ENCODE assay signal across 25 cellular contexts in the genomic region with DNA sequence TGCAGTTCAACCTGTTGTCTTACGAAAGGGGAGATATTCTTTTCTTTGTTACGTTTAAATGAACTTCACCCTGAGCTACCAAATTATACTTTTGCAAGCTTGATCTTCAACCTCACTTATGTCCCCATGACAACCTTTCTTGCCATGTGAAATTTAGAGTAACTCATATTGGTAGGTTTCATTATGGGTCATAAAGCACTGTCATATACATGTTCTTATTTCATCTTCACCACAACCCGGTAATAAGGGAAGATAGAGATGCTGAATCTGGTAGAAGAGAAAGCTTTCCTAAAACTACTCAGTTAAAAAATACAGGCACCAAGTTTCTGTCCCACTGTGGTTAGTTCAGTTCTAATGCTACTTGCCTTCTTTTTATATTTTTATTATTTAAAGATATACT.
DNase-seq lines count a peak whose midpoint lies in the region; ATAC-seq, FAIRE-seq and TF ChIP-seq lines count a peak whose summit lies in the region.
"Had no signal": no experiment of that assay in that cellular context is flagged by ENCODE, and none has a peak within 500 bp of the region (broad histone marks: within the 10 kb centered on the region; RNA-seq: fewer than 3 reads in every experiment).

No MANE protein-coding gene starts in this region.

- H3K9me3 ChIP-seq in GM12878 (replicated peaks; ENCODE audit: control insufficient read depth, insufficient read depth, low read length): no peaks in the 10 kb centered on the region
- H3K9me3 ChIP-seq: BLaER1, SK-N-SH had no signal

- no peak for TF ChIP-seq CTCF in GM13977 (IDR thresholded peaks at IDR 0.05; ENCODE audit: extremely low read depth, insufficient read depth, missing control alignments)
- TF ChIP-seq CTCF in GM12878 (IDR thresholded peaks at IDR 0.05 in 2 of 3, conservative IDR thresholded peaks at IDR 0.05 in 1 of 3; ENCODE audit: control insufficient read depth in 2 of 3, extremely low read depth in 1 of 3, insufficient read depth in 1 of 3, low read depth in 3 of 3, low read length in 3 of 3): no peak

- H4K20me1 ChIP-seq in GM12878 (ENCODE audit: control insufficient read depth, insufficient read depth): no peaks in the 10 kb centered on the region
- H4K20me1 ChIP-seq: BLaER1 had no signal

- H3K4me3 Mint-ChIP-seq in activated T-cell treated with anti-CD3 and anti-CD28 coated beads, Interleukin-2, amount 50 U/mL, for 4 hours: no peak overlapping the region
- H3K4me3 Mint-ChIP-seq in natural killer cell treated with Interleukin-12 subunit alpha and Interleukin-12 subunit beta and Interleukin-15 and Interleukin-18, amount 100 ng/mL, for 72 hours: no peak overlapping the region
- H3K4me3 Mint-ChIP-seq: CD4-positive, CD25-positive, alpha-beta regulatory T cell had no signal

- TF ChIP-seq RAD21 in GM12878 (IDR thresholded peaks at IDR 0.05; ENCODE audit: insufficient read depth, low read depth, low read length): no peak

- H3K79me2 ChIP-seq in GM12878 (ENCODE audit: control insufficient read depth, insufficient read depth, low read length): no peaks in the 10 kb centered on the region

- BruUV-seq in GM12878 (replicated peaks; lab: Mats Ljungman, UMichigan): no TSS peak

- no peak overlapping the region for H3K4me3 ChIP-seq in GM12878
- H3K4me3 ChIP-seq: BLaER1, K562 had no signal

- RAD21 ChIA-PET in GM12878 (lab: Charles Lee; ENCODE audit: unreplicated experiment): no interaction called here

- peaks cover 1 to 3% of the 10 kb centered on the region in 2 experiments; a peak in 3 of 4 replicates for H3K27me3 ChIP-seq in GM12878 (replicated peaks in 1 of 2; ENCODE audit: control insufficient read depth in 2 of 2, insufficient read depth in 2 of 2, low read length in 1 of 2)
- H3K27me3 ChIP-seq: BLaER1 had no signal

- H3K9ac ChIP-seq in GM12878 (ENCODE audit: control insufficient read depth, insufficient read depth, low read length): no peak overlapping the region
- H3K9ac ChIP-seq: BLaER1, SK-N-SH had no signal

- no peaks in the 10 kb centered on the region for H3K36me3 Mint-ChIP-seq in activated T-cell treated with anti-CD3 and anti-CD28 coated beads, Interleukin-2, amount 50 U/mL, for 4 hours (ENCODE audit: insufficient read depth)
- H3K36me3 Mint-ChIP-seq in natural killer cell treated with Interleukin-12 subunit alpha and Interleukin-12 subunit beta and Interleukin-15 and Interleukin-18, amount 100 ng/mL, for 72 hours: no peaks in the 10 kb centered on the region
- H3K36me3 Mint-ChIP-seq: CD4-positive, CD25-positive, alpha-beta regulatory T cell had no signal

- H3K4me2 ChIP-seq in GM12878 (ENCODE audit: control insufficient read depth, insufficient read depth): no peak overlapping the region
- H3K4me2 ChIP-seq: BLaER1 had no signal

- no peaks in the 10 kb centered on the region for H3K4me1 ChIP-seq in GM12878 (ENCODE audit: control insufficient read depth, insufficient read depth, low read length)
- H3K4me1 ChIP-seq: BLaER1 had no signal

- no peaks in the 10 kb centered on the region for H3K36me3 ChIP-seq in GM12878 (ENCODE audit: control insufficient read depth in 2 of 2, insufficient read depth in 2 of 2, low read length in 1 of 2)
- H3K36me3 ChIP-seq: BLaER1 had no signal

- no peak overlapping the region for H3K27ac ChIP-seq in GM12878 (ENCODE audit: control insufficient read depth, insufficient read depth)
- H3K27ac ChIP-seq: BLaER1 had no signal

- TF ChIP-seq EP300 in GM12878 (IDR thresholded peaks at IDR 0.05; ENCODE audit: borderline replicate concordance in 1 of 2, control insufficient read depth in 1 of 2, low read depth in 2 of 2, low read length in 2 of 2): no peak

- no peak for FAIRE-seq in GM12878 (lab: Jason Lieb, UNC)
- FAIRE-seq: A204.1, GM19239, K562 had no signal

- H3K4me1 Mint-ChIP-seq in activated T-cell treated with anti-CD3 and anti-CD28 coated beads, Interleukin-2, amount 50 U/mL, for 4 hours (ENCODE audit: low read depth): no peaks in the 10 kb centered on the region
- no peaks in the 10 kb centered on the region for H3K4me1 Mint-ChIP-seq in natural killer cell treated with Interleukin-12 subunit alpha and Interleukin-12 subunit beta and Interleukin-15 and Interleukin-18, amount 100 ng/mL, for 72 hours (ENCODE audit: low read depth in 2 of 2)
- H3K4me1 Mint-ChIP-seq: CD4-positive, CD25-positive, alpha-beta regulatory T cell had no signal

- H2AFZ ChIP-seq in GM12878 (ENCODE audit: control insufficient read depth, low read depth, low read length): no peak overlapping the region

- 0% methylated on average over 3 of the region's 3 CpGs for WGBS in GM12878 (ENCODE audit: insufficient coverage, insufficient replicate concordance, low lambda C conversion rate, missing lambda C conversion rate)

- ATAC-seq in activated T-cell treated with anti-CD3 and anti-CD28 coated beads, Interleukin-2, amount 50 U/mL, for 4 hours: peak; percentile 82 to 86
- ATAC-seq in HG02885 (IDR thresholded peaks at IDR 0.05; ENCODE audit: poor library complexity, unreplicated experiment) (peak; percentile 58), GM12878 (no peak), GM18907 (IDR thresholded peaks at IDR 0.05; ENCODE audit: unreplicated experiment) (no peak)
- ATAC-seq in natural killer cell treated with Interleukin-12 subunit alpha and Interleukin-12 subunit beta and Interleukin-15 and Interleukin-18, amount 100 ng/mL, for 72 hours: no peak
- ATAC-seq: HCT116, K562, PC-3 had no signal

- DNase-seq in activated T-cell treated with anti-CD3 and anti-CD28 coated beads, Interleukin-2, amount 50 U/mL, for 4 hours: no peak
- no peak for DNase-seq in activated T-cell treated with anti-CD3 and anti-CD28 coated beads, Interleukin-2, amount 50 U/mL, for 48 hours
- DNase-seq in GM13977 (ENCODE audit: low spot score) (peak; percentile 5), GM12878 (ENCODE audit: low read depth, low spot score) (no peak)
- no peak for DNase-seq in natural killer cell treated with Interleukin-12 subunit alpha and Interleukin-12 subunit beta and Interleukin-15 and Interleukin-18, amount 100 ng/mL, for 72 hours (ENCODE audit: low spot score)
- DNase-seq: CD4-positive, CD25-positive, alpha-beta regulatory T cell; DMS153; Kasumi-1; NCI-H1092 treated with DMSO at 0.1 percent for 48 hours; NCI-H1436; NCI-H187; NCI-H2081 treated with DMSO at 0.1 percent for 48 hours; NCI-H2171; NCI-H524; NCI-H774; NK-92 treated with Interleukin-12 subunit alpha and Interleukin-12 subunit beta, amount 100 ng/mL, for 24 hours; PC-3; SK-N-SH had no signal

- SMC1A ChIA-PET in GM12878 (lab: Charles Lee; ENCODE audit: uncharacterized antibody, unreplicated experiment): interaction anchor here (0.7 kb wide), 1 partner anchor 47 kb away, joined by 3 read pairs; no protein-coding TSS in a partner anchor

- no peak overlapping the region for H3K27ac Mint-ChIP-seq in natural killer cell treated with Interleukin-12 subunit alpha and Interleukin-12 subunit beta and Interleukin-15 and Interleukin-18, amount 100 ng/mL, for 72 hours
- H3K27ac Mint-ChIP-seq: CD4-positive, CD25-positive, alpha-beta regulatory T cell had no signal

- POLR2A ChIA-PET in GM12878 (lab: Charles Lee): no interaction called here

- no peaks in the 10 kb centered on the region for H3K27me3 Mint-ChIP-seq in activated T-cell treated with anti-CD3 and anti-CD28 coated beads, Interleukin-2, amount 50 U/mL, for 4 hours (ENCODE audit: low read depth)
- H3K27me3 Mint-ChIP-seq in natural killer cell treated with Interleukin-12 subunit alpha and Interleukin-12 subunit beta and Interleukin-15 and Interleukin-18, amount 100 ng/mL, for 72 hours: peaks cover 0 to 6% of the 10 kb centered on the region in 2 donors

- CTCF ChIA-PET in GM12878 (lab: Yijun Ruan, JAX): no interaction called here

- no peaks in the 10 kb centered on the region for H3K9me3 Mint-ChIP-seq in activated T-cell treated with anti-CD3 and anti-CD28 coated beads, Interleukin-2, amount 50 U/mL, for 4 hours
- no peaks in the 10 kb centered on the region for H3K9me3 Mint-ChIP-seq in natural killer cell treated with Interleukin-12 subunit alpha and Interleukin-12 subunit beta and Interleukin-15 and Interleukin-18, amount 100 ng/mL, for 72 hours

- in situ Hi-C loops in GM13977 (cut with MboI; ENCODE audit: low pct_unique_long_range_greater_than_20kb, low sequenced_read_pairs, unreplicated experiment) (no loop called here), GM12878 (cut with MboI) (no loop called here)

- intact Hi-C loops in GM12878 (cut with micrococcal nuclease; ENCODE audit: unreplicated experiment): no loop called here

- TF ChIP-seq POLR2A in GM12878 (IDR thresholded peaks at IDR 0.05; ENCODE audit: low read depth, low read length): no peak

TF ChIP-seq in GM12878, 131 proteins besides CTCF, POLR2A, EP300 and RAD21 (continues in another document):
- TF ChIP-seq JUNB (IDR thresholded peaks at IDR 0.05) (peak; percentile 44), RUNX3 (IDR thresholded peaks at IDR 0.05; ENCODE audit: low read length) (peak; percentile 39)

Comparison
In these comparisons a context has a peak if more than half of its experiments do, and no peak if none do; other contexts are left out.
1. ATAC-seq: peak in activated T-cell treated with anti-CD3 and anti-CD28 coated beads, Interleukin-2, amount 50 U/mL, for 4 hours (2 of 2) and HG02885 (single experiment); none in GM12878 (single experiment), GM18907 (single experiment) and natural killer cell treated with Interleukin-12 subunit alpha and Interleukin-12 subunit beta and Interleukin-15 and Interleukin-18, amount 100 ng/mL, for 72 hours (0 of 2).